In the genomic region with DNA sequence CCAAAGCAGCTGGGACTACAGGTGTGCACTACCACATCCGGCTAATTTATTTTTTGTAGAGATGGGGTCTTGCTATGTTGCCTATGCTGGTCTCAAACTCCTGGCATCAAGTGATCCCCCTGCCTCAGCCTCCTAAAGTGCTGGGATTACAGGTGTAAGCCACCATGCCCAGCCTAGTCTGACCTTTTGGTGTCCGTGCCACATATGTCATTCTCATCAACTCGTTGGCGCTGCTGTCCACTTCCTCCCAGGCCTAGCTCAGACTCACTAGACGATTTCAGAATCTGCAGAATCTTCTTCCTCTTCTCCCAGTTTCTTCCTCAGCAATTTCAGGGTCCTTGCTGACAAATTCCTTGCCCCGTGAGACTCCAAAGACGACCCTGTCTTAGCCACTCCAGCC, we compare ENCODE assay signal across 19 cellular contexts. TPM values are rescaled to one million over a fixed set of nuclear protein-coding genes. Genes with fewer than 3 reads are reported as not detected.
DNase-seq lines count a peak whose midpoint lies in the region; ATAC-seq and TF ChIP-seq lines count a peak whose summit lies in the region.
"Had no signal": no experiment of that assay in that cellular context is flagged by ENCODE, and none has a peak within 500 bp of the region (broad histone marks: within the 10 kb centered on the region; RNA-seq: fewer than 3 reads in every experiment).

No MANE protein-coding gene starts in this region.

- H3K4me3 ChIP-seq in heart left ventricle (no peak overlapping the region), psoas muscle (no peak overlapping the region), upper lobe of right lung (no peak overlapping the region), coronary artery (no peak overlapping the region)
- H3K4me3 ChIP-seq: PC-9 had no signal

- H3K4me3 Mint-ChIP-seq in activated CD4-positive, alpha-beta memory T cell treated with anti-CD3 and anti-CD28 coated beads for 36 hours: no peak overlapping the region
- H3K4me3 Mint-ChIP-seq: CD8-positive, alpha-beta T cell had no signal

- WGBS in heart left ventricle, 4 donors: 67 to 72% (median 71%) methylated on average over 7 of the region's 7 CpGs
- WGBS in psoas muscle, 3 donors: 66 to 67% (median 66%) methylated on average over 7 of the region's 7 CpGs

- peaks cover 12% of the 10 kb centered on the region for H3K36me3 Mint-ChIP-seq in activated CD4-positive, alpha-beta memory T cell treated with anti-CD3 and anti-CD28 coated beads for 36 hours

- no peaks in the 10 kb centered on the region for H3K9me3 ChIP-seq in heart left ventricle
- no peaks in the 10 kb centered on the region for H3K9me3 ChIP-seq in psoas muscle
- H3K9me3 ChIP-seq in upper lobe of right lung: no peaks in the 10 kb centered on the region
- H3K9me3 ChIP-seq: BE2C had no signal

- no peak for TF ChIP-seq CTCF in heart left ventricle (IDR thresholded peaks at IDR 0.05)
- TF ChIP-seq CTCF in psoas muscle (IDR thresholded peaks at IDR 0.05): no peak
- no peak for TF ChIP-seq CTCF in upper lobe of right lung (IDR thresholded peaks at IDR 0.05)
- TF ChIP-seq CTCF in coronary artery (IDR thresholded peaks at IDR 0.05): no peak

- H3K9me3 Mint-ChIP-seq in activated CD4-positive, alpha-beta memory T cell treated with anti-CD3 and anti-CD28 coated beads for 36 hours: peaks cover 11% of the 10 kb centered on the region
- H3K9me3 Mint-ChIP-seq: CD8-positive, alpha-beta T cell had no signal

- H3K36me3 ChIP-seq in heart left ventricle (no peaks in the 10 kb centered on the region), psoas muscle (ENCODE audit: insufficient read depth in 1 of 2, low read depth in 1 of 2) (no peaks in the 10 kb centered on the region), upper lobe of right lung (no peaks in the 10 kb centered on the region)

- no peak for ATAC-seq in Right ventricle myocardium inferior
- ATAC-seq in heart left ventricle: no peak
- no peak for ATAC-seq in psoas muscle
- no peak for ATAC-seq in upper lobe of right lung
- ATAC-seq: CD8-positive, alpha-beta T cell had no signal

- DNase-seq in Right ventricle myocardium inferior (ENCODE audit: missing footprints): peak; percentile 59
- no peak for DNase-seq in heart left ventricle
- peak; percentile 6 for DNase-seq in activated CD4-positive, alpha-beta memory T cell treated with anti-CD3 and anti-CD28 coated beads for 36 hours
- no peak for DNase-seq in psoas muscle
- DNase-seq in upper lobe of right lung: peak; percentile 49
- DNase-seq in NCI-H1694 (lab: John Stamatoyannopoulos, UW): no peak
- DNase-seq in coronary artery (ENCODE audit: low spot score): no peak
- DNase-seq in NCI-H1436 (lab: John Stamatoyannopoulos, UW): no peak
- DNase-seq: ACHN; BE2C; GOT3; NCI-H146; NCI-H226; NCI-H526; NK-92 treated with Interleukin-12 subunit alpha and Interleukin-12 subunit beta, amount 100 ng/mL, for 24 hours; PC-9; Right ventricle myocardium superior had no signal

- H3K4me1 ChIP-seq in heart left ventricle (peaks cover 0 to 41% (median 9%) of the 10 kb centered on the region in 12 donors), psoas muscle (peaks cover 27% of the 10 kb centered on the region), upper lobe of right lung (peaks cover 12% of the 10 kb centered on the region)

- H3K27me3 ChIP-seq in heart left ventricle (no peaks in the 10 kb centered on the region), psoas muscle (ENCODE audit: insufficient read depth in 3 of 3, low read length in 2 of 3) (no peaks in the 10 kb centered on the region), upper lobe of right lung (no peaks in the 10 kb centered on the region)
- H3K27me3 ChIP-seq: BE2C had no signal

- intact Hi-C loops in Right ventricle myocardium inferior (cut with DNase I) (no loop called here), heart left ventricle (cut with DNase I) (no loop called here), psoas muscle (cut with DNase I) (no loop called here), upper lobe of right lung (cut with DNase I) (no loop called here)
- intact Hi-C loops in activated CD4-positive, alpha-beta memory T cell treated with anti-CD3 and anti-CD28 coated beads for 36 hours (cut with micrococcal nuclease): no loop called here

- no peaks in the 10 kb centered on the region for H3K27me3 Mint-ChIP-seq in activated CD4-positive, alpha-beta memory T cell treated with anti-CD3 and anti-CD28 coated beads for 36 hours

- H3K27ac ChIP-seq in heart left ventricle: no peak overlapping the region
- peak overlapping the region; percentile 46 for H3K27ac ChIP-seq in psoas muscle
- no peak overlapping the region for H3K27ac ChIP-seq in upper lobe of right lung
- no peak overlapping the region for H3K27ac ChIP-seq in coronary artery
- H3K27ac ChIP-seq: HL-60, PC-9 had no signal

- H3K27ac Mint-ChIP-seq in activated CD4-positive, alpha-beta memory T cell treated with anti-CD3 and anti-CD28 coated beads for 36 hours: no peak overlapping the region
- H3K27ac Mint-ChIP-seq: CD8-positive, alpha-beta T cell had no signal

- CTCF ChIA-PET in activated CD4-positive, alpha-beta memory T cell treated with anti-CD3 and anti-CD28 coated beads for 36 hours (lab: Charles Lee): interaction anchor here (1.3 kb wide), 1 partner anchor 68 kb away, joined by 3 read pairs; no protein-coding TSS in a partner anchor

- peaks cover 20% of the 10 kb centered on the region for H3K4me1 Mint-ChIP-seq in activated CD4-positive, alpha-beta memory T cell treated with anti-CD3 and anti-CD28 coated beads for 36 hours (ENCODE audit: low read depth)

- POLR2A ChIA-PET in activated CD4-positive, alpha-beta memory T cell treated with anti-CD3 and anti-CD28 coated beads for 36 hours (lab: Charles Lee): no interaction called here

- no peak for TF ChIP-seq POLR2A in heart left ventricle (IDR thresholded peaks at IDR 0.05)

RNA-seq across cellular contexts. Expression of gene DNMT3A, which starts 39.8 kb away (rescaled TPM):
- total RNA-seq in Right ventricle myocardium inferior: 18.6 TPM
- 10 to 100 TPM in 8 of 9 donors, 1 to 10 TPM in 1; 3.5 to 26.0 (median 18.6) TPM for total RNA-seq in heart left ventricle
- polyA plus RNA-seq in heart left ventricle: 1 to 10 TPM; 9.1 to 9.2 TPM
- total RNA-seq in activated CD4-positive, alpha-beta memory T cell treated with anti-CD3 and anti-CD28 coated beads for 36 hours: 10 to 100 TPM; 52.0 to 52.5 TPM
- total RNA-seq in psoas muscle: 10 to 100 TPM; 20.6 to 26.2 (median 21.7) TPM
- 1 to 10 TPM; 7.1 to 9.9 (median 8.4) TPM for polyA plus RNA-seq in psoas muscle
- total RNA-seq in upper lobe of right lung: 31.3 TPM

Comparison
In these comparisons a context has a peak if more than half of its experiments do, and no peak if none do; other contexts are left out.
1. DNase-seq: peak in Right ventricle myocardium inferior (single experiment), activated CD4-positive, alpha-beta memory T cell treated with anti-CD3 and anti-CD28 coated beads for 36 hours (single experiment) and upper lobe of right lung (single experiment); none in heart left ventricle (0 of 5), psoas muscle (0 of 2), NCI-H1694 (single experiment), coronary artery (single experiment) and NCI-H1436 (single experiment).